1 cellular context compared by ENCODE assay signal in the genomic region with DNA sequence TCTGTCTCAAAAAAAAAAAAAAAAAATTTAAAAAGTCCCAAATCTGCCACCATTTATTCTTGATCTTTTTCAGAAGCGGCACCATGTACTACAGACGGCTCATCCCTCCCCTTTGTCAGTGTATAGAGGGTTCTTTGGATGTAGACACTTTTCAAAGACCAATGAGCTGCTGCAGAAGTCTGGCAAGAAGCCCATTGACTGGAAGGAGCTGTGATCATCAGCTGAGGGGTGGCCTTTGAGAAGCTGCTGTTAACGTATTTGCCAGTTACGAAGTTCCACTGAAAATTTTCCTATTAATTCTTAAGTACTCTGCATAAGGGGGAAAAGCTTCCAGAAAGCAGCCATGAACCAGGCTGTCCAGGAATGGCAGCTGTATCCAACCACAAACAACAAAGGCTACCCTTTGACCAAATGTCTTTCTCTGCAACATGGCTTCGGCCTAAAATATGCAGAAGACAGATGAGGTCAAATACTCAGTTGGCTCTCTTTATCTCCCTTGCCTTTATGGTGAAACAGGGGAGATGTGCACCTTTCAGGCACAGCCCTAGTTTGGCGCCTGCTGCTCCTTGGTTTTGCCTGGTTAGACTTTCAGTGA.
TF ChIP-seq lines count a peak whose summit lies in the region.

No MANE protein-coding gene starts in this region.

TF ChIP-seq in GM23338, 12 proteins besides CTCF, POLR2A, EP300 and RAD21 (continued from another document):
- TF ChIP-seq, protein P1, sequence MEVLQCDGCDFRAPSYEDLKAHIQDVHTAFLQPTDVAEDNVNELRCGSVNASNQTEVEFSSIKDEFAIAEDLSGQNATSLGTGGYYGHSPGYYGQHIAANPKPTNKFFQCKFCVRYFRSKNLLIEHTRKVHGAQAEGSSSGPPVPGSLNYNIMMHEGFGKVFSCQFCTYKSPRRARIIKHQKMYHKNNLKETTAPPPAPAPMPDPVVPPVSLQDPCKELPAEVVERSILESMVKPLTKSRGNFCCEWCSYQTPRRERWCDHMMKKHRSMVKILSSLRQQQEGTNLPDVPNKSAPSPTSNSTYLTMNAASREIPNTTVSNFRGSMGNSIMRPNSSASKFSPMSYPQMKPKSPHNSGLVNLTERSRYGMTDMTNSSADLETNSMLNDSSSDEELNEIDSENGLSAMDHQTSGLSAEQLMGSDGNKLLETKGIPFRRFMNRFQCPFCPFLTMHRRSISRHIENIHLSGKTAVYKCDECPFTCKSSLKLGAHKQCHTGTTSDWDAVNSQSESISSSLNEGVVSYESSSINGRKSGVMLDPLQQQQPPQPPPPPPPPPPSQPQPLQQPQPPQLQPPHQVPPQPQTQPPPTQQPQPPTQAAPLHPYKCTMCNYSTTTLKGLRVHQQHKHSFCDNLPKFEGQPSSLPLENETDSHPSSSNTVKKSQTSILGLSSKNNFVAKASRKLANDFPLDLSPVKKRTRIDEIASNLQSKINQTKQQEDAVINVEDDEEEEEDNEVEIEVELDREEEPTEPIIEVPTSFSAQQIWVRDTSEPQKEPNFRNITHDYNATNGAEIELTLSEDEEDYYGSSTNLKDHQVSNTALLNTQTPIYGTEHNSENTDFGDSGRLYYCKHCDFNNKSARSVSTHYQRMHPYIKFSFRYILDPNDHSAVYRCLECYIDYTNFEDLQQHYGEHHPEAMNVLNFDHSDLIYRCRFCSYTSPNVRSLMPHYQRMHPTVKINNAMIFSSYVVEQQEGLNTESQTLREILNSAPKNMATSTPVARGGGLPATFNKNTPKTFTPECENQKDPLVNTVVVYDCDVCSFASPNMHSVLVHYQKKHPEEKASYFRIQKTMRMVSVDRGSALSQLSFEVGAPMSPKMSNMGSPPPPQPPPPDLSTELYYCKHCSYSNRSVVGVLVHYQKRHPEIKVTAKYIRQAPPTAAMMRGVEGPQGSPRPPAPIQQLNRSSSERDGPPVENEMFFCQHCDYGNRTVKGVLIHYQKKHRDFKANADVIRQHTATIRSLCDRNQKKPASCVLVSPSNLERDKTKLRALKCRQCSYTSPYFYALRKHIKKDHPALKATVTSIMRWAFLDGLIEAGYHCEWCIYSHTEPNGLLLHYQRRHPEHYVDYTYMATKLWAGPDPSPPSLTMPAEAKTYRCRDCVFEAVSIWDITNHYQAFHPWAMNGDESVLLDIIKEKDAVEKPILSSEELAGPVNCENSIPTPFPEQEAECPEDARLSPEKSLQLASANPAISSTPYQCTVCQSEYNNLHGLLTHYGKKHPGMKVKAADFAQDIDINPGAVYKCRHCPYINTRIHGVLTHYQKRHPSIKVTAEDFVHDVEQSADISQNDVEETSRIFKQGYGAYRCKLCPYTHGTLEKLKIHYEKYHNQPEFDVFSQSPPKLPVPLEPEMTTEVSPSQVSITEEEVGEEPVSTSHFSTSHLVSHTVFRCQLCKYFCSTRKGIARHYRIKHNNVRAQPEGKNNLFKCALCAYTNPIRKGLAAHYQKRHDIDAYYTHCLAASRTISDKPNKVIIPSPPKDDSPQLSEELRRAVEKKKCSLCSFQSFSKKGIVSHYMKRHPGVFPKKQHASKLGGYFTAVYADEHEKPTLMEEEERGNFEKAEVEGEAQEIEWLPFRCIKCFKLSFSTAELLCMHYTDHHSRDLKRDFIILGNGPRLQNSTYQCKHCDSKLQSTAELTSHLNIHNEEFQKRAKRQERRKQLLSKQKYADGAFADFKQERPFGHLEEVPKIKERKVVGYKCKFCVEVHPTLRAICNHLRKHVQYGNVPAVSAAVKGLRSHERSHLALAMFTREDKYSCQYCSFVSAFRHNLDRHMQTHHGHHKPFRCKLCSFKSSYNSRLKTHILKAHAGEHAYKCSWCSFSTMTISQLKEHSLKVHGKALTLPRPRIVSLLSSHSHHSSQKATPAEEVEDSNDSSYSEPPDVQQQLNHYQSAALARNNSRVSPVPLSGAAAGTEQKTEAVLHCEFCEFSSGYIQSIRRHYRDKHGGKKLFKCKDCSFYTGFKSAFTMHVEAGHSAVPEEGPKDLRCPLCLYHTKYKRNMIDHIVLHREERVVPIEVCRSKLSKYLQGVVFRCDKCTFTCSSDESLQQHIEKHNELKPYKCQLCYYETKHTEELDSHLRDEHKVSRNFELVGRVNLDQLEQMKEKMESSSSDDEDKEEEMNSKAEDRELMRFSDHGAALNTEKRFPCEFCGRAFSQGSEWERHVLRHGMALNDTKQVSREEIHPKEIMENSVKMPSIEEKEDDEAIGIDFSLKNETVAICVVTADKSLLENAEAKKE (CRISPR knock-in tag; IDR thresholded peaks at IDR 0.05): no peak
- TF ChIP-seq POLR2AphosphoS5 (IDR thresholded peaks at IDR 0.05; ENCODE audit: low read depth): no peak
- TF ChIP-seq ZNF331 (CRISPR knock-in tag; IDR thresholded peaks at IDR 0.05; ENCODE audit: low read depth): no peak
- TF ChIP-seq ZNF114 (CRISPR knock-in tag; IDR thresholded peaks at IDR 0.05): no peak
- TF ChIP-seq NANOG (IDR thresholded peaks at IDR 0.05; ENCODE audit: borderline replicate concordance): no peak
